Comparison of ENCODE assay signal across 8 cellular contexts in genomic region chr5:55994998-55995914, GRCh38. TPM values are rescaled to one million over a fixed set of nuclear protein-coding genes. Genes with fewer than 3 reads are reported as not detected.
A peak's percentile ranks its signal among the peaks of the same experiment; 100 is the strongest.
DNase-seq lines count a peak whose midpoint lies in the region; ATAC-seq and TF ChIP-seq lines count a peak whose summit lies in the region.

No MANE protein-coding gene starts in this region.

- H3K4me3 ChIP-seq in OCI-LY7 (ENCODE audit: low read depth, low read length, poor library complexity, severe bottlenecking) (peak overlapping the region; percentile 86), epithelial cell of proximal tubule (ENCODE audit: low read depth, low read length) (peak overlapping the region; percentile 76)

- H3K4me1 ChIP-seq in OCI-LY7 (ENCODE audit: insufficient read depth, low read length, poor library complexity, severe bottlenecking) = peaks cover 18% of the 10 kb centered on the region

- H3K4me1 Mint-ChIP-seq in IgD-negative memory B cell = peaks cover 6 to 25% (median 8%) of the 10 kb centered on the region in 3 donors

- TSS peak; percentile 80 for BruUV-seq in OCI-LY7 (replicated peaks; lab: Mats Ljungman, UMichigan)

- H3K9me3 Mint-ChIP-seq in IgD-negative memory B cell = no peaks in the 10 kb centered on the region

- peak; percentile 92 for ATAC-seq in GM21576 (IDR thresholded peaks at IDR 0.05; ENCODE audit: unreplicated experiment)

- intact Hi-C loops in OCI-LY7 (cut with micrococcal nuclease; ENCODE audit: unreplicated experiment) = no loop called here

- no peaks in the 10 kb centered on the region; the same call in 1 of the 2 replicates for H4K20me1 ChIP-seq in OCI-LY7 (ENCODE audit: insufficient read depth, low read length)

- peak overlapping the region; percentile 91 for H2AFZ ChIP-seq in OCI-LY7 (ENCODE audit: low read length)

- POLR2A ChIA-PET in OCI-LY7 (lab: Charles Lee) = interaction anchor here (0.5 to 1.6 kb wide), 3 partner anchors 10 to 979 kb away, joined by 3 to 4 read pairs (median 3); no protein-coding TSS in a partner anchor

- H3K4me3 Mint-ChIP-seq in IgD-negative memory B cell = peak overlapping the region; percentile 91 to 98 (median 96)

- H3K36me3 ChIP-seq in OCI-LY7 (ENCODE audit: insufficient read depth, low read length) = no peaks in the 10 kb centered on the region

- CTCF ChIA-PET in OCI-LY7 (lab: Charles Lee; ENCODE audit: unreplicated experiment) = no interaction called here

- no peak; the same call in 1 of the 2 replicates for TF ChIP-seq CTCF in OCI-LY7 (conservative IDR thresholded peaks at IDR 0.05; ENCODE audit: low read length)
- no peak for TF ChIP-seq CTCF in epithelial cell of proximal tubule (conservative IDR thresholded peaks at IDR 0.05; ENCODE audit: low read depth, low read length)

- no peaks in the 10 kb centered on the region for H3K36me3 Mint-ChIP-seq in IgD-negative memory B cell

- peak overlapping the region; percentile 3 for H3K27ac ChIP-seq in OCI-LY7 (ENCODE audit: low read depth, low read length, poor library complexity, severe bottlenecking)

- no peaks in the 10 kb centered on the region for H3K9me3 ChIP-seq in OCI-LY7 (ENCODE audit: low read length)

- H3K27me3 Mint-ChIP-seq in IgD-negative memory B cell = peaks cover 2% of the 10 kb centered on the region

- DNase-seq in DMS114 treated with DMSO at 0.1 percent for 48 hours (lab: John Stamatoyannopoulos, UW; ENCODE audit: unreplicated experiment) (peak; percentile 84), OCI-LY7 (ENCODE audit: low spot score) (peak; percentile 95), activated T-cell treated with anti-CD3 and anti-CD28 coated beads for 48 hours (ENCODE audit: low read depth) (peak; percentile 98), epithelial cell of proximal tubule (ENCODE audit: low read depth) (peak; percentile 65), mucosa of gallbladder (ENCODE audit: low spot score) (peak; percentile 97)
- DNase-seq in stimulated activated CD8-positive, alpha-beta memory T cell treated with anti-CD3 and anti-CD28 coated beads, Interleukin-4, amount 100 ng/mL, for 4 hours (ENCODE audit: low read depth in 2 of 2, low spot score in 1 of 2) = peak; percentile 89 to 92

- peak overlapping the region; percentile 72 to 98 (median 93) for H3K27ac Mint-ChIP-seq in IgD-negative memory B cell

- H3K4me2 ChIP-seq in OCI-LY7 (ENCODE audit: low read length) = peak overlapping the region; percentile 95

- peaks cover 18% of the 10 kb centered on the region; the same call in 1 of the 2 replicates for H3K79me2 ChIP-seq in OCI-LY7 (ENCODE audit: insufficient read depth, low read depth, low read length)

- no peaks in the 10 kb centered on the region for H3K9me2 ChIP-seq in OCI-LY7 (ENCODE audit: insufficient read depth, low read length)

RNA-seq across cellular contexts. Expression of gene IL6ST, which starts 0.5 kb away (rescaled TPM):
- polyA plus RNA-seq in IgD-negative memory B cell = 4.9 TPM
- total RNA-seq in OCI-LY7 (2014; rRNA removed; shearing (Covaris generic)) = 4.5 and 5.6 TPM in 2 replicates
- total RNA-seq in OCI-LY7 (2022) (13.3 TPM in 2 replicates), epithelial cell of proximal tubule (55.1 and 61.6 TPM in 2 replicates), mucosa of gallbladder (235 TPM)

Comparison
In these comparisons a context has a peak if more than half of its experiments do, and no peak if none do; other contexts are left out.
1. Peak in every context shown above with its lines: DNase-seq, ATAC-seq, H3K4me3 ChIP-seq and H3K27ac ChIP-seq.